In the genomic region with DNA sequence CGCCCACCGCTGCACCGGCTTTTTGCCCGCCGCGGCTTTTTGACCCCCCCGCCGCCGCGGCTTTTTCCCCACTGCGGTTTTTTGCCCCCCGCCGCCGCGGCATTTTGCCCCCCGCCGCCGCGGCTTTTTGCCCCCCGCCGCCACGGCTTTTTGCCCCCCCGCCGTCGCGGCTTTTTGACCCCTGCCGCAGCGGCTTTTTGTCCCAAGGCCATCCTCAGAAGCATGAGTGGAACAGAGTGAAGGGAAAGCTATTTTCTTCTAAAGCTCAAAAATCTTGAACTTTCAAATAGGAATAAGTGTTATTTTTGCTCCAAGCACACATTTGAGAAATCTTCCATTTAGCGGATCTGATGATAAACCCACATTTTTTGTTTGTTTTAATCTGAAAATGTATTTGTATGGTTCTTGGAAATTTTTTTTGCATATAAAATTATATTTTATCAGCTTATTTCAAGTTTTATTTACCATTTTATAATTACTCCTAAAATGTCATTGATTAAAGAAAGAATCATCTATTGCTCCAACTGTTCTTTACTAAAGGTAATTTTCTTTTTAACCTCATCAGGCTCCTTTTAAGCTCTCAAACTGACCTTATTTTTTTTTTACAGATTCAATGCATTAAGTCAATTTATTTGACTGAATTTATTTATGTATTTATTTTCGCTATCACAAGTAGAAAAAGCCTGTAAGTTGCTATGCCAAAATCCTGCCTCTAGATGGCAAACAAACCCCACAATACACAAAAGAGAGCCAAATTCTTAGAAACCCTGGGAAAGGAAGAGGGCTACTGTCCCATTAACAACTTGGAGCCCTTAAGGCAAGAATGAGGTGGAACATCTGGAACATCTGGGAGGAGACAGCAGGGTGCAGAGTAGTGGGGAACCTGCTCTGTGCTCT, we compare ENCODE assay signal across 8 cellular contexts.
DNase-seq lines count a peak whose midpoint lies in the region; ATAC-seq and TF ChIP-seq lines count a peak whose summit lies in the region.
"Not testable (repeated sequence)": the region's sequence is repeated elsewhere in the genome, so short reads cannot be mapped to it uniquely, and the experiment has no call there.

No MANE protein-coding gene starts in this region.

- H2AFZ ChIP-seq in MM.1S (ENCODE audit: low read length) = not testable (repeated sequence)

- H3K4me3 Mint-ChIP-seq in T-helper 1 cell treated with Interleukin-12 subunit alpha and Interleukin-12 subunit beta and Interleukin-4 antibody, amounts not matched to agents 30 μg/mL and 1 μg/mL, for 36 hours = peak overlapping the region; percentile 44

- intact Hi-C loops in ascending aorta (cut with DNase I); esophagus squamous epithelium (cut with DNase I); left lung (cut with DNase I): not testable (repeated sequence)

- peak; percentile 40 for TF ChIP-seq CTCF in AG09319 (IDR thresholded peaks at IDR 0.05; ENCODE audit: low read depth, low read length)
- TF ChIP-seq CTCF in GM06990 (IDR thresholded peaks at IDR 0.05; ENCODE audit: insufficient read depth, low read length, poor library complexity, severe bottlenecking) = peak; percentile 16
- TF ChIP-seq CTCF in MM.1S (IDR thresholded peaks at IDR 0.05; ENCODE audit: low read length) = peak; percentile 20
- peak; percentile 17 to 46 (median 21) for TF ChIP-seq CTCF in ascending aorta (IDR thresholded peaks at IDR 0.05)
- TF ChIP-seq CTCF in esophagus squamous epithelium (IDR thresholded peaks at IDR 0.05) = peak in 5 of 6 experiments; percentile 22 to 62 (median 47)
- peak; percentile 30 to 44 for TF ChIP-seq CTCF in left lung (IDR thresholded peaks at IDR 0.05)

- not testable (repeated sequence) for H3K4me2 ChIP-seq in MM.1S (ENCODE audit: low read depth, low read length)

- H3K9me2 ChIP-seq in MM.1S (replicated peaks; ENCODE audit: insufficient read depth, low read length) = not testable (repeated sequence)

- not testable (repeated sequence) for DNase-seq in AG09319 (ENCODE audit: extremely low read depth, low read depth); GM06990 (ENCODE audit: extremely low read depth, insufficient read length); MM.1S; ascending aorta (ENCODE audit: low spot score in 2 of 2); esophagus squamous epithelium (lab: John Stamatoyannopoulos, UW); left lung
- peak; percentile 2 for DNase-seq in smooth muscle cell of the brain vasculature (ENCODE audit: low read depth, low spot score)

- H3K4me1 ChIP-seq in MM.1S (ENCODE audit: low read length); ascending aorta; left lung: not testable (repeated sequence)
- peaks cover 0 to 14% (median 0%) of the 10 kb centered on the region in 3 donors for H3K4me1 ChIP-seq in esophagus squamous epithelium

- H3K79me2 ChIP-seq in MM.1S (ENCODE audit: low read length) = not testable (repeated sequence)

- not testable (repeated sequence) for H3K4me1 Mint-ChIP-seq in T-helper 1 cell treated with Interleukin-12 subunit alpha and Interleukin-12 subunit beta and Interleukin-4 antibody, amounts not matched to agents 30 μg/mL and 1 μg/mL, for 36 hours (ENCODE audit: low read depth)

- H3F3A ChIP-seq in MM.1S (ENCODE audit: insufficient read depth, low read length) = not testable (repeated sequence)

- H3K36me3 ChIP-seq in GM06990 (ENCODE audit: control insufficient read depth, insufficient read depth, low read length); MM.1S (replicated peaks; ENCODE audit: insufficient read depth, low read length); ascending aorta; esophagus squamous epithelium; left lung: not testable (repeated sequence)

- not testable (repeated sequence) for TF ChIP-seq POLR2A in esophagus squamous epithelium (IDR thresholded peaks at IDR 0.05)

- peak overlapping the region; percentile 86 for H3K27ac Mint-ChIP-seq in T-helper 1 cell treated with Interleukin-12 subunit alpha and Interleukin-12 subunit beta and Interleukin-4 antibody, amounts not matched to agents 30 μg/mL and 1 μg/mL, for 36 hours

- H3K9me3 ChIP-seq in MM.1S (replicated peaks; ENCODE audit: insufficient read depth, low read length); ascending aorta; esophagus squamous epithelium; left lung: not testable (repeated sequence)

- H4K20me1 ChIP-seq in MM.1S (ENCODE audit: insufficient read depth, low read length) = not testable (repeated sequence)

- WGBS in esophagus squamous epithelium, 2 donors = 10 to 13% methylated on average over 2 of the region's 30 CpGs

- not testable (repeated sequence) for H3K9ac ChIP-seq in MM.1S (ENCODE audit: low read length)

- not testable (repeated sequence) for H3K4me3 ChIP-seq in GM06990 (replicated peaks; ENCODE audit: low read depth, low read length); MM.1S (ENCODE audit: low read length); ascending aorta; left lung
- H3K4me3 ChIP-seq in esophagus squamous epithelium = peak overlapping the region in 1 of 4 donors; percentile 35

- H3K36me3 Mint-ChIP-seq in T-helper 1 cell treated with Interleukin-12 subunit alpha and Interleukin-12 subunit beta and Interleukin-4 antibody, amounts not matched to agents 30 μg/mL and 1 μg/mL, for 36 hours (ENCODE audit: low read depth) = not testable (repeated sequence)

- not testable (repeated sequence) for ATAC-seq in left lung

- not testable (repeated sequence) for H3K9me3 Mint-ChIP-seq in T-helper 1 cell treated with Interleukin-12 subunit alpha and Interleukin-12 subunit beta and Interleukin-4 antibody, amounts not matched to agents 30 μg/mL and 1 μg/mL, for 36 hours

- H3K27me3 Mint-ChIP-seq in T-helper 1 cell treated with Interleukin-12 subunit alpha and Interleukin-12 subunit beta and Interleukin-4 antibody, amounts not matched to agents 30 μg/mL and 1 μg/mL, for 36 hours (ENCODE audit: low read depth) = peaks cover 53% of the 10 kb centered on the region

- H3K27ac ChIP-seq in MM.1S (ENCODE audit: low read length); ascending aorta; esophagus squamous epithelium; left lung: not testable (repeated sequence)

- not testable (repeated sequence) for H3K27me3 ChIP-seq in GM06990 (replicated peaks; ENCODE audit: control insufficient read depth, insufficient read depth, low read length); MM.1S (replicated peaks; ENCODE audit: insufficient read depth, low read length); ascending aorta
- H3K27me3 ChIP-seq in esophagus squamous epithelium (peaks cover 0 to 55% (median 2%) of the 10 kb centered on the region in 4 donors), left lung (peaks cover 9 to 91% of the 10 kb centered on the region in 2 donors)
